1 cellular context compared by ENCODE assay signal in genomic region chr20:61437280-61438206, GRCh38.
TF ChIP-seq lines count a peak whose summit lies in the region.

No MANE protein-coding gene starts in this region.

TF ChIP-seq in IMR-90, 13 proteins besides CTCF, POLR2A, EP300 and RAD21 (continued from another document):
- TF ChIP-seq SMC3 (IDR thresholded peaks at IDR 0.05; ENCODE audit: low read depth, low read length) = no peak
